In the genomic region with DNA sequence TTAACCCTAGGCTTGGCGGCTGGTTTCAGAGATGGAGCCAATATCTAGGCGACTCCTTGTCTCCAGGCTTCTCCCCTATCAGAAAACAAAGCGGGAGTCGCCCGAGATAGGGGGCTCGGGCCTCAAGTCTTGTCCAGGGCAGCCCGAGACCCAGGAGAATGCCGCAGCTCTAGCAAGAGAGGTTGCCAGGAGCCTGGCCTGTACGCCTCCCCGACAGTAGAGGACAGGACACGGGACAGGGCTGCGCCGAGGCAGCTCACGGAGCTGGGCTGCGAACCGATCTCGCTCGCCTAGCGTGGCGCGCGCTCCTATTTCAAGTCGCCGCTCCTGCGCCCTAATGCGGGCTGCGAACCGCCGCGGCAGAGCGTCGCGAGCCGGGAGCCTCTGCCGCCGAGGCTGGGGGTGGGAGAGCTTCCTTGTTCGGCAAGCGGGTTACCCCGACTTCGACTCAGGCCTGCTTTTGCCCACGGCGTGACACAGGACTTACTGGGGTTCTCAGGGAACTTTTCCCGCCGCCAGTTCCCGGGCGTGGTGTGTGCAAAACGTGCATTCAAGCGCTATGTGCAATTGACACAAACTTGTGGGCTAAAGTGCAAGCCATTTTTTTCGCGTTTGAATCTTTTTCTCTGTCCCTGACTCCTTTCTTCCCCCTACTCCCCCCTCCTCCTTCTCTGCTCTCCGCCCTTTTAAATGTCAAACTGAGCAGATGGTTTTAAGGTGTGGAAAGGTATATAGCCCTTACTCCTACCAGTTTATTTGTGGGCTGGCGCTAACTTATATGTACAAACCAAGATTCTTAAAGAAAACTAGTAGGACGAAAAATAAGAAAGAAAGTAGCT, we compare ENCODE assay signal across 11 cellular contexts. TPM values are rescaled to one million over a fixed set of nuclear protein-coding genes. Genes with fewer than 3 reads are reported as not detected.
A peak's percentile ranks its signal among the peaks of the same experiment; 100 is the strongest.
DNase-seq lines count a peak whose midpoint lies in the region; ATAC-seq, FAIRE-seq and TF ChIP-seq lines count a peak whose summit lies in the region.
"Had no signal": no experiment of that assay in that cellular context is flagged by ENCODE, and none has a peak within 500 bp of the region (broad histone marks: within the 10 kb centered on the region; RNA-seq: fewer than 3 reads in every experiment).

No MANE protein-coding gene starts in this region.

- no peaks in the 10 kb centered on the region for H3K9me1 ChIP-seq in K562 (ENCODE audit: control insufficient read depth, insufficient read depth, low read length)

- H3K4me3 Mint-ChIP-seq in activated CD4-positive, alpha-beta T cell treated with anti-CD3 and anti-CD28 coated beads, Interleukin-2, amount 10 ng/mL, durations not matched to agents 24 days and 14 days, result peak overlapping the region; percentile 44

- H4K20me1 ChIP-seq in K562 (replicated peaks; ENCODE audit: control insufficient read depth, insufficient read depth, low read length), result peaks cover 8% of the 10 kb centered on the region

- H3K4me3 ChIP-seq in K562 (no peak overlapping the region), upper lobe of right lung (no peak overlapping the region)

- no peak for TF ChIP-seq POLR2A in K562 (conservative IDR thresholded peaks at IDR 0.05)

- H3K79me2 ChIP-seq in K562 (ENCODE audit: control insufficient read depth, insufficient read depth, low read length), result no peaks in the 10 kb centered on the region

- intact Hi-C loops in activated CD4-positive, alpha-beta T cell treated with anti-CD3 and anti-CD28 coated beads, Interleukin-2, amount 10 ng/mL, durations not matched to agents 24 days and 14 days (cut with micrococcal nuclease), result loop anchor here (5.0 kb wide), 1 partner anchor 202 kb away; no protein-coding TSS in a partner anchor
- intact Hi-C loops in K562 (cut with micrococcal nuclease) (no loop called here), upper lobe of right lung (cut with DNase I) (no loop called here)

- H3K27me3 ChIP-seq in K562 (ENCODE audit: control insufficient read depth in 2 of 2, insufficient read depth in 2 of 2, low read length in 2 of 2) (peaks cover 56 to 82% of the 10 kb centered on the region in 2 experiments), upper lobe of right lung (peaks cover 89% of the 10 kb centered on the region)

- H3K4me1 Mint-ChIP-seq in activated CD4-positive, alpha-beta T cell treated with anti-CD3 and anti-CD28 coated beads, Interleukin-2, amount 10 ng/mL, durations not matched to agents 24 days and 14 days, result peaks cover 29% of the 10 kb centered on the region

- H3K9me3 ChIP-seq in K562 (replicated peaks; ENCODE audit: control insufficient read depth, insufficient read depth, low read depth, low read length) (no peaks in the 10 kb centered on the region), upper lobe of right lung (no peaks in the 10 kb centered on the region)

- POLR2A ChIA-PET in K562 (lab: Yijun Ruan, JAX), result no interaction called here

- ATAC-seq in K562, result peak; percentile 31; the same call in 1 of the 3 replicates
- ATAC-seq in stimulated activated naive CD8-positive, alpha-beta T cell treated with anti-CD3 and anti-CD28 coated beads, Interleukin-15, Interleukin-2, amounts not matched to agents 100 U/mL and 50 U/mL, for 24 hours, result no peak
- no peak for ATAC-seq in HG03342 (IDR thresholded peaks at IDR 0.05; ENCODE audit: unreplicated experiment)
- ATAC-seq in GM19467 (IDR thresholded peaks at IDR 0.05; ENCODE audit: unreplicated experiment), result no peak
- ATAC-seq in upper lobe of right lung, result no peak

- H3K27me3 Mint-ChIP-seq in activated CD4-positive, alpha-beta T cell treated with anti-CD3 and anti-CD28 coated beads, Interleukin-2, amount 10 ng/mL, durations not matched to agents 24 days and 14 days, result peaks cover 88% of the 10 kb centered on the region

- H3K27ac Mint-ChIP-seq in activated CD4-positive, alpha-beta T cell treated with anti-CD3 and anti-CD28 coated beads, Interleukin-2, amount 10 ng/mL, durations not matched to agents 24 days and 14 days, result peak overlapping the region; percentile 75

- in situ Hi-C loops in K562 (cut with MboI), result no loop called here

- CTCF ChIA-PET in K562 (lab: Yijun Ruan, JAX; ENCODE audit: low intra/inter-chr PET ratio), result no interaction called here

- TF ChIP-seq EP300 in K562 (IDR thresholded peaks at IDR 0.05; ENCODE audit: low read length), result no peak

- H3K4me2 ChIP-seq in K562 (ENCODE audit: insufficient read depth, low read length), result no peak overlapping the region

- DNase-seq in activated CD4-positive, alpha-beta T cell treated with anti-CD3 and anti-CD28 coated beads, Interleukin-2, amount 10 ng/mL, durations not matched to agents 24 days and 14 days, result peak; percentile 65
- DNase-seq in activated CD4-positive, alpha-beta T cell treated with anti-CD3 and anti-CD28 coated beads for 4 hours, result no peak
- DNase-seq in K562 (ENCODE audit: extremely low read depth in 1 of 4, low spot score in 3 of 4) (no peak), islet precursor cell (peak; percentile 81), upper lobe of right lung (no peak)
- DNase-seq in stimulated activated naive CD8-positive, alpha-beta T cell treated with anti-CD3 and anti-CD28 coated beads, Interleukin-15, Interleukin-2, amounts not matched to agents 100 U/mL and 50 U/mL, for 24 hours, result peak; percentile 8
- DNase-seq: Karpas-422; stimulated activated naive CD4-positive, alpha-beta T cell treated with Interleukin-2 at 50 U/mL for 16 hours had no signal

- no TSS peak for BruUV-seq in K562 (replicated peaks; lab: Mats Ljungman, UMichigan)

- peaks cover 0 to 23% of the 10 kb centered on the region in 2 experiments; a peak in 2 of 5 replicates for H3K4me1 ChIP-seq in K562 (replicated peaks in 1 of 2; ENCODE audit: control insufficient read depth in 2 of 2, insufficient read depth in 2 of 2, low read length in 2 of 2)
- peaks cover 21% of the 10 kb centered on the region for H3K4me1 ChIP-seq in upper lobe of right lung

- H3K9ac ChIP-seq in K562 (ENCODE audit: insufficient read depth in 1 of 2, low read depth in 2 of 2, low read length in 2 of 2), result no peak overlapping the region

- no peak overlapping the region for H2AFZ ChIP-seq in K562 (ENCODE audit: low read depth, low read length)

- TF ChIP-seq CTCF in K562 (IDR thresholded peaks at IDR 0.05 in 2 of 3, conservative IDR thresholded peaks at IDR 0.05 in 1 of 3; ENCODE audit: insufficient read depth in 2 of 3, low read depth in 1 of 3, low read length in 3 of 3) (no peak), upper lobe of right lung (IDR thresholded peaks at IDR 0.05) (no peak)

- peaks cover 10% of the 10 kb centered on the region for H3K36me3 Mint-ChIP-seq in activated CD4-positive, alpha-beta T cell treated with anti-CD3 and anti-CD28 coated beads, Interleukin-2, amount 10 ng/mL, durations not matched to agents 24 days and 14 days (ENCODE audit: low read depth)

- 25% methylated on average over 49 of the region's 53 CpGs for WGBS in K562 (ENCODE audit: insufficient coverage, low coverage, missing lambda C conversion rate)

- H3K36me3 ChIP-seq in K562 (ENCODE audit: control insufficient read depth, insufficient read depth, low read length), result no peaks in the 10 kb centered on the region
- no peaks in the 10 kb centered on the region for H3K36me3 ChIP-seq in upper lobe of right lung

- no peak for TF ChIP-seq RAD21 in K562 (CRISPR knock-in tag; conservative IDR thresholded peaks at IDR 0.05 in 1 of 2, IDR thresholded peaks at IDR 0.05 in 1 of 2)

- FAIRE-seq in K562 (lab: Jason Lieb, UNC), result no peak

- peaks cover 15% of the 10 kb centered on the region for H3K9me3 Mint-ChIP-seq in activated CD4-positive, alpha-beta T cell treated with anti-CD3 and anti-CD28 coated beads, Interleukin-2, amount 10 ng/mL, durations not matched to agents 24 days and 14 days

- H3K27ac ChIP-seq in K562 (ENCODE audit: extremely low read depth, low read depth, low read length) (no peak overlapping the region), upper lobe of right lung (no peak overlapping the region)
- H3K27ac ChIP-seq: epithelial cell of prostate had no signal

TF ChIP-seq in K562, 482 proteins besides CTCF, POLR2A, EP300 and RAD21:
- TF ChIP-seq FOXA3 (CRISPR knock-in tag; conservative IDR thresholded peaks at IDR 0.05 in 1 of 2, IDR thresholded peaks at IDR 0.05 in 1 of 2), result no peak
- TF ChIP-seq NCOA1 (IDR thresholded peaks at IDR 0.05; ENCODE audit: low read depth), result no peak
- no peak for TF ChIP-seq NFIC (IDR thresholded peaks at IDR 0.05)
- no peak for TF ChIP-seq GABPB2 (CRISPR knock-in tag; conservative IDR thresholded peaks at IDR 0.05)
- TF ChIP-seq ZNF785 (CRISPR knock-in tag; IDR thresholded peaks at IDR 0.05), result no peak

RNA-seq across cellular contexts. Expression of gene PROX1, which starts 2.4 kb away (rescaled TPM):
- total RNA-seq in activated CD4-positive, alpha-beta T cell treated with anti-CD3 and anti-CD28 coated beads, Interleukin-2, amount 10 ng/mL, durations not matched to agents 24 days and 14 days, result not detected in 2 replicates
- 0.37 and 2.0 TPM in 2 replicates for total RNA-seq in K562 (2011; cell fraction: chromatin; rRNA removed; ENCODE audit: low replicate concordance)
- total RNA-seq in K562 (2011; cell fraction: nucleolus; rRNA removed), result under 0.01 TPM in 1 of 2 replicates, not detected in the other
- total RNA-seq in K562 (2011; cell fraction: nucleoplasm; rRNA removed), result 0.07 and 0.23 TPM in 2 replicates
- total RNA-seq in K562 (2014; rRNA removed), result not detected in 2 replicates
- not detected in 2 replicates for total RNA-seq in K562 (2014; rRNA removed; fragmentation: Illumina TruSeq; extraction: Trizol)
- total RNA-seq in K562 (2015; rRNA removed; fragmentation: Illumina TruSeq; extraction: Trizol), result not detected in 2 replicates
- 0.09 and 0.22 TPM in 2 replicates for total RNA-seq in K562 (2021)
- 0.01 and 0.14 TPM in 2 replicates for polyA plus RNA-seq in K562 (2011; rRNA removed)
- 0.27 TPM in 1 of 2 replicates, not detected in the other for polyA plus RNA-seq in K562 (2011; cell fraction: cytosol; rRNA removed)
- polyA plus RNA-seq in K562 (2011; cell fraction: nucleus; rRNA removed), result 0.06 and 1.2 TPM in 2 replicates
- polyA plus RNA-seq in K562 (2012), result 0.01 and 0.03 TPM in 2 replicates
- polyA plus RNA-seq in K562 (2014; fragmentation: Illumina TruSeq; extraction: Trizol), result not detected in 2 replicates
- not detected for polyA plus RNA-seq in K562 (2014; fragmentation: Nextera tagmentation; extraction: Ambion mirVana)
- not detected in 2 replicates for polyA plus RNA-seq in K562 (2014; rRNA removed)
- 1.1 TPM in 1 of 2 replicates, not detected in the other for polyA minus RNA-seq in K562 (2011; rRNA and poly(A)+ RNA removed)
- polyA minus RNA-seq in K562 (2011; cell fraction: cytosol; rRNA and poly(A)+ RNA removed), result 0.57 and 1.0 TPM in 2 replicates
- polyA minus RNA-seq in K562 (2011; cell fraction: nucleus; rRNA and poly(A)+ RNA removed), result 0.54 TPM in 1 of 2 replicates, not detected in the other
- 14.1 TPM for total RNA-seq in upper lobe of right lung

Comparison
In these comparisons a context has a peak if more than half of its experiments do, and no peak if none do; other contexts are left out.
1. DNase-seq: peak in activated CD4-positive, alpha-beta T cell treated with anti-CD3 and anti-CD28 coated beads, Interleukin-2, amount 10 ng/mL, durations not matched to agents 24 days and 14 days (single experiment), islet precursor cell (single experiment) and stimulated activated naive CD8-positive, alpha-beta T cell treated with anti-CD3 and anti-CD28 coated beads, Interleukin-15, Interleukin-2, amounts not matched to agents 100 U/mL and 50 U/mL, for 24 hours (single experiment); none in activated CD4-positive, alpha-beta T cell treated with anti-CD3 and anti-CD28 coated beads for 4 hours (0 of 2), K562 (0 of 4) and upper lobe of right lung (single experiment).